In genomic region chr13:109253316-109253715, GRCh38 we compare ENCODE assay signal across 19 cellular contexts.
"Had no signal": no experiment of that assay in that cellular context is flagged by ENCODE, and none has a peak within 500 bp of the region (broad histone marks: within the 10 kb centered on the region; RNA-seq: fewer than 3 reads in every experiment).

No MANE protein-coding gene starts in this region.

- FAIRE-seq: small intestine had no signal

- H3K4me1 ChIP-seq: colonic mucosa, psoas muscle, stomach, transverse colon had no signal

- ATAC-seq: foreskin keratinocyte; left colon; naive thymus-derived CD4-positive, alpha-beta T cell; psoas muscle; sciatic nerve had no signal

- H3K4me3 ChIP-seq: colonic mucosa, psoas muscle, stomach, thoracic aorta, transverse colon had no signal

- H3K27me3 ChIP-seq: colonic mucosa, foreskin keratinocyte, neutrophil, stomach, transverse colon had no signal

- H3K27ac ChIP-seq: colonic mucosa, neutrophil, psoas muscle, stomach, thoracic aorta, transverse colon had no signal

- DNase-seq: colonic mucosa; dermis blood vessel endothelial cell; erythroblast; foreskin keratinocyte; left colon; midbrain; naive thymus-derived CD4-positive, alpha-beta T cell; nephron progenitor cell; psoas muscle; retina; small intestine; stimulated activated CD4-positive, alpha-beta T cell treated with anti-CD3 and anti-CD28 coated beads, Interleukin-12 subunit alpha, Interleukin-12 subunit beta, amount 100 ng/mL, for 4 hours; stimulated activated naive CD4-positive, alpha-beta T cell; stomach; substantia nigra; transverse colon had no signal

- H3K36me3 ChIP-seq: colonic mucosa, neutrophil, stomach, thoracic aorta, transverse colon had no signal

- H3K9me3 ChIP-seq: colonic mucosa, neutrophil, psoas muscle, thoracic aorta had no signal
